24 cellular contexts compared by ENCODE assay signal in genomic region chr2:1307670-1308069, GRCh38.
"Had no signal": no experiment of that assay in that cellular context is flagged by ENCODE, and none has a peak within 500 bp of the region (broad histone marks: within the 10 kb centered on the region; RNA-seq: fewer than 3 reads in every experiment).

No MANE protein-coding gene starts in this region.

- H3K4me1 Mint-ChIP-seq: immature natural killer cell had no signal

- H3K9me3 Mint-ChIP-seq: mesothelial cell of epicardium had no signal

- H3K27ac ChIP-seq: coronary artery, dorsolateral prefrontal cortex, gastrocnemius medialis, heart right ventricle, left lung, lower lobe of right lung had no signal

- H3K4me3 Mint-ChIP-seq: immature natural killer cell, mesothelial cell of epicardium, naive B cell had no signal

- FAIRE-seq: colon, endothelial cell of umbilical vein had no signal

- DNase-seq: dermis blood vessel endothelial cell; dorsolateral prefrontal cortex; effector CD4-positive, alpha-beta T cell; effector memory CD4-positive, alpha-beta T cell; foreskin fibroblast; foreskin melanocyte; gastrocnemius medialis; glutamatergic neuron; head of caudate nucleus; heart right ventricle; hippocampal formation; immature natural killer cell; islet precursor cell; left cardiac atrium; left lung; left ventricle myocardium superior; lower lobe of right lung; mesenchymal stem cell; mucosa of descending colon; naive B cell had no signal

- H3K4me1 ChIP-seq: gastrocnemius medialis, heart right ventricle, left lung, lower lobe of right lung had no signal

- H3K36me3 Mint-ChIP-seq: immature natural killer cell, mesothelial cell of epicardium, naive B cell had no signal

- H3K27ac Mint-ChIP-seq: immature natural killer cell, mesothelial cell of epicardium had no signal

- H3K9me3 ChIP-seq: gastrocnemius medialis, heart right ventricle, left lung, lower lobe of right lung, mucosa of descending colon had no signal

- H3K36me3 ChIP-seq: gastrocnemius medialis, heart right ventricle, left lung, lower lobe of right lung had no signal

- H3K4me3 ChIP-seq: coronary artery, dorsolateral prefrontal cortex, gastrocnemius medialis, heart right ventricle, left lung, lower lobe of right lung, mucosa of descending colon had no signal

- H3K27me3 ChIP-seq: gastrocnemius medialis, left lung had no signal

- ATAC-seq: gastrocnemius medialis, left cardiac atrium, left lung, left ventricle myocardium superior had no signal
